8 cellular contexts compared by ENCODE assay signal in the genomic region with DNA sequence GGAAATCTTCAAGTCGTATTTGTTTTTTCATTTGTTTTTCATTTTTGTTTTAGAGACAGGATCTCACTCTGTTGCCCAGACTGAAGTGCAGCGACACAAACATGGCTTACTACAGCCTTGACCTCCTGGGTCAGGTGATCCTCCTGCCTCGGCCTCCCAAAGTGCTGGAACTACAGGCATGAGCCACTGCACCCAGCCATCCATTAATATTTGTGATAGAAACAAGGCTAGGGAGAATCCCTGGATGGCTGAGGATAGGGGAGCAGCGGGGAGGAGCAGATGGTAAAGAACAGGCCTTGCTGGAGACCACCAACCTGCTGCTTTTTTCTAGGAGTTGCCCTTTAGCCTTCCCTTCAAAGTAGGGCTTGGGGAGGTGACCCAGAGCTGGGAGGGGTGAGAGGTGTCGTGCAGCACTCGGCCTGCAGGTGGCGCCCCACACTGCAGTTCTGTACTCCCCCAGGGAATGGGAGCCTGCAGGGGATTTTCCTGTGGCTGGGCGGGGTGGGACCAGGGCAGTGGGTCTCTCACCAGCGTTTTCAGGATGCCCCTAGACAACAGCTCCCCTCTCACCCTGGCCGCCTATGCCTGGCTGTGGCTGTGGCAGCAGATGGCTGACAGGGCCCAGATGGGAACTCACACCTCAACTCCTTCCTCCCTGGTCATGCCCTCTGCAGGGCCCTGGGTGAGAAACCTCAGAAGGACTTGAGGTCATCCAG. TPM values are rescaled to one million over a fixed set of nuclear protein-coding genes. Genes with fewer than 3 reads are reported as not detected.
DNase-seq lines count a peak whose midpoint lies in the region; ATAC-seq, FAIRE-seq and TF ChIP-seq lines count a peak whose summit lies in the region.

No MANE protein-coding gene starts in this region.

- no peak overlapping the region for H3K4me3 Mint-ChIP-seq in central memory CD8-positive, alpha-beta T cell

- no peak for TF ChIP-seq POLR2A in GM12891 (IDR thresholded peaks at IDR 0.05; ENCODE audit: low read depth, low read length)

- H3K36me3 Mint-ChIP-seq in central memory CD8-positive, alpha-beta T cell (ENCODE audit: insufficient read depth): no peaks in the 10 kb centered on the region

- H3K36me3 ChIP-seq in A673 (ENCODE audit: insufficient read depth, low read length, poor library complexity, severe bottlenecking): no peaks in the 10 kb centered on the region

- peak; percentile 75 for DNase-seq in A673 (ENCODE audit: low spot score)
- DNase-seq in GM12891 (ENCODE audit: insufficient read length, low spot score): peak; percentile 62
- DNase-seq in NCI-H1092 treated with DMSO at 0.1 percent for 48 hours (lab: John Stamatoyannopoulos, UW): peak; percentile 12
- peak; percentile 59 for DNase-seq in activated CD4-positive, alpha-beta T cell treated with anti-CD3 and anti-CD28 coated beads for 1 hour
- peak; percentile 58 to 71 for DNase-seq in central memory CD8-positive, alpha-beta T cell (ENCODE audit: low spot score in 2 of 2)
- peak; percentile 76 for DNase-seq in left lobe of liver (ENCODE audit: low spot score)
- DNase-seq in stimulated activated CD4-positive, alpha-beta T cell treated with anti-CD3 and anti-CD28 coated beads, TNF-alpha, amount 100 ng/mL, for 24 hours (ENCODE audit: low read depth in 3 of 3): peak; percentile 44 to 76 (median 45)

- H3K4me1 Mint-ChIP-seq in central memory CD8-positive, alpha-beta T cell: no peaks in the 10 kb centered on the region

- POLR2A ChIA-PET in A673 (lab: Charles Lee; ENCODE audit: low non-redundant PET): interaction anchor here (1.1 kb wide), 1 partner anchor 12 kb away, joined by 4 read pairs; no protein-coding TSS in a partner anchor

- no peak overlapping the region for H3K4me3 ChIP-seq in A673 (ENCODE audit: low read depth, low read length, poor library complexity, severe bottlenecking)

- H3K27ac Mint-ChIP-seq in central memory CD8-positive, alpha-beta T cell (ENCODE audit: low read depth): no peak overlapping the region

- intact Hi-C loops in A673 (cut with micrococcal nuclease; ENCODE audit: unreplicated experiment): loop anchor here (1.0 to 5.0 kb wide), 3 partner anchors 186 to 323 kb away; no protein-coding TSS in a partner anchor

- H3K27me3 ChIP-seq in A673 (replicated peaks; ENCODE audit: insufficient read depth, low read depth, low read length, poor library complexity): no peaks in the 10 kb centered on the region

- no peaks in the 10 kb centered on the region for H3K9me3 ChIP-seq in A673 (ENCODE audit: low read depth, low read length, poor library complexity, severe bottlenecking)

- H3K9me3 Mint-ChIP-seq in central memory CD8-positive, alpha-beta T cell: no peaks in the 10 kb centered on the region

- ATAC-seq in central memory CD8-positive, alpha-beta T cell (replicated peaks; ENCODE audit: extremely low read depth, poor library complexity, severe bottlenecking): peak; percentile 79
- peak; percentile 99 for ATAC-seq in left lobe of liver
- no peak for ATAC-seq in GM18907 (IDR thresholded peaks at IDR 0.05; ENCODE audit: unreplicated experiment)

- CTCF ChIA-PET in A673 (lab: Charles Lee): interaction anchor here (0.6 to 1.4 kb wide), 5 partner anchors 12 to 428 kb away, joined by 3 to 5 read pairs (median 5); no protein-coding TSS in a partner anchor

- H3K27ac ChIP-seq in A673 (ENCODE audit: low read depth, low read length, poor library complexity, severe bottlenecking): no peak overlapping the region

- H3K4me1 ChIP-seq in A673 (ENCODE audit: insufficient read depth, low read length, poor library complexity, severe bottlenecking): no peaks in the 10 kb centered on the region

- peak; percentile 67 for FAIRE-seq in GM12891 (lab: Jason Lieb, UNC)

- no TSS peak for BruUV-seq in A673 (replicated peaks; lab: Mats Ljungman, UMichigan)

- peak; percentile 98 for TF ChIP-seq CTCF in A673 (conservative IDR thresholded peaks at IDR 0.05; ENCODE audit: low read depth, low read length)

- H3K27me3 Mint-ChIP-seq in central memory CD8-positive, alpha-beta T cell: peaks cover 6% of the 10 kb centered on the region

TF ChIP-seq in GM12891, 5 proteins besides CTCF, POLR2A, EP300 and RAD21:
- TF ChIP-seq TAF1 (IDR thresholded peaks at IDR 0.05; ENCODE audit: low read depth, low read length): no peak
- no peak for TF ChIP-seq POU2F2 (IDR thresholded peaks at IDR 0.05; ENCODE audit: low read depth, low read length)
- no peak for TF ChIP-seq POLR2AphosphoS5 (IDR thresholded peaks at IDR 0.05; ENCODE audit: low read depth, low read length)
- no peak for TF ChIP-seq PAX5 (IDR thresholded peaks at IDR 0.05; ENCODE audit: insufficient read depth, low read length, severe bottlenecking)
- TF ChIP-seq SPI1 (IDR thresholded peaks at IDR 0.05; ENCODE audit: low read depth, low read length): no peak

RNA-seq across cellular contexts. Expression of a gene that starts 12.6 kb away (rescaled TPM):
- total RNA-seq in A673 (2021) (49.7 and 50.7 TPM in 2 replicates), left lobe of liver (20.9 TPM)
- 0.59 TPM for polyA plus RNA-seq in GM12891 (2012; ENCODE audit: low read depth, missing spikeins)

Comparison
In these comparisons a context has a peak if more than half of its experiments do, and no peak if none do; other contexts are left out.
1. DNase-seq: peak in every context shown above with its lines; median percentile 76 in left lobe of liver; 75 in A673; 64 in central memory CD8-positive, alpha-beta T cell; 62 in GM12891; 59 in activated CD4-positive, alpha-beta T cell treated with anti-CD3 and anti-CD28 coated beads for 1 hour; 45 in stimulated activated CD4-positive, alpha-beta T cell treated with anti-CD3 and anti-CD28 coated beads, TNF-alpha, amount 100 ng/mL, for 24 hours; 12 in NCI-H1092 treated with DMSO at 0.1 percent for 48 hours.